8 cellular contexts compared by ENCODE assay signal in genomic region chr19:32318884-32319520, GRCh38. TPM values are rescaled to one million over a fixed set of nuclear protein-coding genes. Genes with fewer than 3 reads are reported as not detected.
DNase-seq lines count a peak whose midpoint lies in the region; ATAC-seq and TF ChIP-seq lines count a peak whose summit lies in the region.
"Had no signal": no experiment of that assay in that cellular context is flagged by ENCODE, and none has a peak within 500 bp of the region (broad histone marks: within the 10 kb centered on the region; RNA-seq: fewer than 3 reads in every experiment).

No MANE protein-coding gene starts in this region.

- no peak overlapping the region for H2AFZ ChIP-seq in neural cell (ENCODE audit: low read depth, low read length)

- TF ChIP-seq CTCF in neural cell (IDR thresholded peaks at IDR 0.05; ENCODE audit: poor library complexity, severe bottlenecking) = peak; percentile 16

- no peak overlapping the region for H3K4me2 ChIP-seq in neural cell (ENCODE audit: low read length)

- H3K27me3 ChIP-seq in neural cell (ENCODE audit: insufficient read depth, low read depth, low read length) = no peaks in the 10 kb centered on the region

- no peak for TF ChIP-seq RAD21 in neural cell (conservative IDR thresholded peaks at IDR 0.05)

- peak; percentile 75 for DNase-seq in ELF-1 (ENCODE audit: low read depth, low spot score)
- DNase-seq in HuH-7 (ENCODE audit: low spot score) = peak; percentile 66
- peak; percentile 21 for DNase-seq in cerebellar cortex (ENCODE audit: low spot score)
- DNase-seq in NCI-H187 (lab: John Stamatoyannopoulos, UW) = no peak
- DNase-seq in activated effector memory CD4-positive, alpha-beta T cell treated with Interleukin-2 at 50 U/mL for 16 hours = no peak

- H4K20me1 ChIP-seq in neural cell (ENCODE audit: insufficient read depth) = no peaks in the 10 kb centered on the region

- ATAC-seq in GM18520 (IDR thresholded peaks at IDR 0.05; ENCODE audit: unreplicated experiment) = no peak

- H3K4me3 ChIP-seq in neural cell (ENCODE audit: low read length) = no peak overlapping the region
- H3K4me3 ChIP-seq: coronary artery had no signal

- TF ChIP-seq EP300 in neural cell (conservative IDR thresholded peaks at IDR 0.05; ENCODE audit: poor library complexity, severe bottlenecking) = no peak

- no peak overlapping the region for H3K27ac ChIP-seq in neural cell (ENCODE audit: low read length)
- H3K27ac ChIP-seq: coronary artery had no signal

- H3K79me2 ChIP-seq in neural cell (replicated peaks; ENCODE audit: insufficient read depth, low read length) = no peaks in the 10 kb centered on the region

- no peaks in the 10 kb centered on the region for H3K9me2 ChIP-seq in neural cell (ENCODE audit: insufficient read depth, low read length)

- no peaks in the 10 kb centered on the region for H3K36me3 ChIP-seq in neural cell (ENCODE audit: insufficient read depth, low read length)

- no peaks in the 10 kb centered on the region for H3K9me3 ChIP-seq in neural cell (ENCODE audit: low read length)

- no peaks in the 10 kb centered on the region for H3F3A ChIP-seq in neural cell (ENCODE audit: insufficient read depth, low read length, poor library complexity, severe bottlenecking)

- no peak overlapping the region for H3K9ac ChIP-seq in neural cell (ENCODE audit: low read length)

TF ChIP-seq in neural cell, 6 proteins besides CTCF, POLR2A, EP300 and RAD21:
- TF ChIP-seq TAF1 (IDR thresholded peaks at IDR 0.05; ENCODE audit: low read depth) (no peak), REST (IDR thresholded peaks at IDR 0.05; ENCODE audit: borderline replicate concordance) (no peak), SMC3 (conservative IDR thresholded peaks at IDR 0.05; ENCODE audit: poor library complexity) (no peak), MXI1 (conservative IDR thresholded peaks at IDR 0.05; ENCODE audit: poor library complexity, severe bottlenecking) (no peak), EZH2 (IDR thresholded peaks at IDR 0.05; ENCODE audit: borderline replicate concordance, insufficient read depth, low read length, poor library complexity, severe bottlenecking) (no peak), POLR2AphosphoS5 (IDR thresholded peaks at IDR 0.05) (no peak)

RNA-seq across cellular contexts. Expression of gene ZNF507, which starts 26.4 kb away (rescaled TPM):
- polyA plus RNA-seq in neural cell = 9.9 and 12.4 TPM in 2 replicates
- 29.5 and 38.5 TPM in 2 replicates for polyA minus RNA-seq in neural cell

Comparison
In these comparisons a context has a peak if more than half of its experiments do, and no peak if none do; other contexts are left out.
1. DNase-seq: peak in ELF-1 (single experiment), HuH-7 (single experiment) and cerebellar cortex (single experiment); none in NCI-H187 (0 of 2) and activated effector memory CD4-positive, alpha-beta T cell treated with Interleukin-2 at 50 U/mL for 16 hours (single experiment).